17 cellular contexts compared by ENCODE assay signal in the genomic region with DNA sequence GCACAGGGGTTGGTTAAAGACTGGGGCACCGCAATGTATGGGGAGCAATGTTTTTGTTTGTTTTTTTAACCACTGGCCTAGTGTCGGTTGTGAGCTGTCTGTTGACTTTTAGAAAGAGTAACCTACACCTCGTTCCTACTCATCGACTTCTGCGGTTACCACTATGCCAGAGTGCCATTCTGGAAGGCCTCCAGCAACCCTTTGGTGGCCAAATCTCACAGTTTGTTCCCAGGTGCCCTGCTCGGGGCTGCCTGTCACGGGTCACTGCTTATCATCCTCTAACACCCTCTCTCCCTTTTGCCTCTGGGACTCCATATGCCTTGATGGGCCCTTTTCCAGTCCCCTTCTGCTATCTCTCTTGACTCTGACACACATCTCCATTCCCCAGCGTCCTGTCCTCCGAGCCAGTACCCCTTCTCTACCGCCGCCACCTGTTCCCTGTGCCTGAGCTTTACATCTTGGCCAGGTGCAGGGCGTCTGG.
DNase-seq lines count a peak whose midpoint lies in the region; ATAC-seq and TF ChIP-seq lines count a peak whose summit lies in the region.
"Had no signal": no experiment of that assay in that cellular context is flagged by ENCODE, and none has a peak within 500 bp of the region (broad histone marks: within the 10 kb centered on the region; RNA-seq: fewer than 3 reads in every experiment).

No MANE protein-coding gene starts in this region.

- H3K4me2 ChIP-seq in OCI-LY7 (ENCODE audit: low read length), result no peak overlapping the region

- TF ChIP-seq CTCF in epithelial cell of esophagus (IDR thresholded peaks at IDR 0.05; ENCODE audit: insufficient read depth, low read depth, low read length, missing control alignments), result no peak
- TF ChIP-seq CTCF in psoas muscle (IDR thresholded peaks at IDR 0.05), result no peak
- no peak for TF ChIP-seq CTCF in GM13976 (IDR thresholded peaks at IDR 0.05; ENCODE audit: borderline replicate concordance, control extremely low read depth, extremely low read depth, insufficient read depth, missing control alignments)
- TF ChIP-seq CTCF in tibial artery (IDR thresholded peaks at IDR 0.05), result no peak
- no peak for TF ChIP-seq CTCF in OCI-LY7 (conservative IDR thresholded peaks at IDR 0.05; ENCODE audit: low read length)
- TF ChIP-seq CTCF in GM10266 (IDR thresholded peaks at IDR 0.05; ENCODE audit: control insufficient read depth, insufficient read depth, low read depth, missing control alignments), result no peak

- no peak overlapping the region for H2AFZ ChIP-seq in OCI-LY7 (ENCODE audit: low read length)

- H3K27me3 ChIP-seq in psoas muscle (ENCODE audit: insufficient read depth in 3 of 3, low read length in 2 of 3) (no peaks in the 10 kb centered on the region), tibial artery (no peaks in the 10 kb centered on the region)
- H3K27me3 ChIP-seq: neutrophil had no signal

- H3K27ac ChIP-seq in psoas muscle, result peak overlapping the region; percentile 86
- H3K27ac ChIP-seq in tibial artery, result peak overlapping the region in 1 of 2 donors; percentile 56
- H3K27ac ChIP-seq in OCI-LY7 (ENCODE audit: low read depth, low read length, poor library complexity, severe bottlenecking), result no peak overlapping the region
- H3K27ac ChIP-seq: HL-60, neutrophil had no signal

- in situ Hi-C loops in GM13976 (cut with MboI; ENCODE audit: low sequenced_read_pairs, unreplicated experiment), result no loop called here

- H3K36me3 ChIP-seq in psoas muscle (ENCODE audit: insufficient read depth in 1 of 2, low read depth in 1 of 2), result no peaks in the 10 kb centered on the region
- no peaks in the 10 kb centered on the region for H3K36me3 ChIP-seq in tibial artery
- no peaks in the 10 kb centered on the region for H3K36me3 ChIP-seq in OCI-LY7 (ENCODE audit: insufficient read depth, low read length)
- H3K36me3 ChIP-seq: neutrophil had no signal

- CTCF ChIA-PET in OCI-LY7 (lab: Charles Lee; ENCODE audit: unreplicated experiment), result no interaction called here

- H3K4me1 ChIP-seq in psoas muscle, result peaks cover 59% of the 10 kb centered on the region
- peaks cover 0 to 52% (median 30%) of the 10 kb centered on the region in 4 donors for H3K4me1 ChIP-seq in tibial artery
- no peaks in the 10 kb centered on the region for H3K4me1 ChIP-seq in OCI-LY7 (ENCODE audit: insufficient read depth, low read length, poor library complexity, severe bottlenecking)

- no peaks in the 10 kb centered on the region for H3K79me2 ChIP-seq in OCI-LY7 (ENCODE audit: insufficient read depth, low read depth, low read length)

- H4K20me1 ChIP-seq in OCI-LY7 (ENCODE audit: insufficient read depth, low read length), result no peaks in the 10 kb centered on the region; the same call in 1 of the 2 replicates

- DNase-seq in EL, result peak; percentile 37
- DNase-seq in NCI-H510A (lab: John Stamatoyannopoulos, UW), result peak; percentile 25
- peak; percentile 43 for DNase-seq in epithelial cell of esophagus (ENCODE audit: low read depth)
- peak in 1 of 2 donors; percentile 79 for DNase-seq in psoas muscle
- DNase-seq in GM13976 (ENCODE audit: low spot score), result no peak
- DNase-seq in tibial artery, result no peak
- no peak for DNase-seq in OCI-LY7 (ENCODE audit: low spot score)
- no peak for DNase-seq in GM10266 (ENCODE audit: extremely low spot score)
- DNase-seq: activated CD4-positive, CD25-positive, alpha-beta regulatory T cell treated with anti-CD3 and anti-CD28 coated beads, Interleukin-2, amount 50 U/mL, for 72 hours; activated naive CD8-positive, alpha-beta T cell treated with anti-CD3 and anti-CD28 coated beads for 36 hours; activated T-cell treated with anti-CD3 and anti-CD28 coated beads for 4 hours; AML-193; dermis blood vessel endothelial cell; NCI-H2081 treated with DMSO at 0.1 percent for 48 hours; T-helper 1 cell had no signal

- POLR2A ChIA-PET in OCI-LY7 (lab: Charles Lee), result no interaction called here

- ATAC-seq in psoas muscle, result peak; percentile 54 to 71 (median 68)

- H3K9me3 ChIP-seq in psoas muscle (no peaks in the 10 kb centered on the region), tibial artery (no peaks in the 10 kb centered on the region), OCI-LY7 (ENCODE audit: low read length) (no peaks in the 10 kb centered on the region)
- H3K9me3 ChIP-seq: neutrophil had no signal

- no peaks in the 10 kb centered on the region for H3K9me2 ChIP-seq in OCI-LY7 (ENCODE audit: insufficient read depth, low read length)

- WGBS in psoas muscle, 3 donors, result 33 to 48% (median 33%) methylated on average over 11 to 12 of the region's 12 CpGs

- no TSS peak for BruUV-seq in OCI-LY7 (replicated peaks; lab: Mats Ljungman, UMichigan)

- H3K4me3 ChIP-seq in epithelial cell of esophagus (ENCODE audit: low read length) (no peak overlapping the region), psoas muscle (peak overlapping the region; percentile 42), tibial artery (no peak overlapping the region), OCI-LY7 (ENCODE audit: low read depth, low read length, poor library complexity, severe bottlenecking) (no peak overlapping the region)

- intact Hi-C loops in psoas muscle (cut with DNase I), result loop anchor here in 1 of 2 donors (5.0 kb wide), 2 partner anchors 63 to 192 kb away; partner anchors contain the start of gene TLN2
- intact Hi-C loops in tibial artery (cut with DNase I; ENCODE audit: low total_unique reads), result no loop called here
- intact Hi-C loops in OCI-LY7 (cut with micrococcal nuclease; ENCODE audit: unreplicated experiment), result no loop called here

Comparison
In these comparisons a context has a peak if more than half of its experiments do, and no peak if none do; other contexts are left out.
1. DNase-seq: peak in EL (single experiment), NCI-H510A (single experiment) and epithelial cell of esophagus (single experiment); none in GM13976 (single experiment), tibial artery (0 of 2), OCI-LY7 (single experiment) and GM10266 (single experiment).